8 cellular contexts compared by ENCODE assay signal in the genomic region with DNA sequence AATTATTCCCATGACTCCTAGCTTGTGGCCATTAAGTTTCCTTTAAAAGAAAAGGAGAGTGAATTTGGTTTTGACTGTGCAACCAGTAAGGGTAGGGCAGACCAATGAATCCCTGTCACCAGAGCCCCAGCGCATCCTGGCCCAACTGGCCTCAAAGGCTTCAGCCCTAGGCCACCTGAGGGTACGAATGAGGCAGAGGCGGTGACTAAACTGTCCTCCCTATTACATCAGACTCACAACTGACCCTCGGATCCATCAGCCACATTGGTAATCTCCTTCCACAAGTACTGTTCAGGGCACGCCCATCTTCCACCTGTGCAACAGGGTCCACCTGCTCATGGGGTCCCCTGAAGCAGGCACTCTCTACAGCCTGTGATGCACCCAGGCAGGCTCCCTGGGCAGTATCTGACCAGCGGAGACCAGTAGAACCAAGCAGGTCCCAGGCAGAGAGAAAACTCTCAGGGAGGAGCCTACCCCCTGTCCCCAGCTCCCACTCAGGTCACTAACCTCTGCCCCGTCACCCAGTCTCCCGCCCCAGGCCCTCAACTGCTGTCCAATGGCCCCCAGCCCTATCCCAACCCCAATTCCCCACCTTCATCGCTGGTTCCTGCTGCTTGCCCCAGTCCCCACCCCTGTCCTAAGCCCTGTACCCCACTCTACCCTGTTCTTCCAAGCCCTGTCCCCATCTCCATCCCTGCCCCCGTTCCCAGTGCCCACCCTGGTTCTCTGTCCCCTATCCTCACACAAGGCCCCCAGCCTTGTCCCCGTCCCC. TPM values are rescaled to one million over a fixed set of nuclear protein-coding genes. Genes with fewer than 3 reads are reported as not detected.
DNase-seq lines count a peak whose midpoint lies in the region; ATAC-seq and TF ChIP-seq lines count a peak whose summit lies in the region.

No MANE protein-coding gene starts in this region.

- no peaks in the 10 kb centered on the region for H4K20me1 ChIP-seq in MM.1S (ENCODE audit: insufficient read depth, low read length)

- peak overlapping the region; percentile 80 to 95 (median 88) for H3K4me3 Mint-ChIP-seq in naive B cell

- H3K4me2 ChIP-seq in MM.1S (ENCODE audit: low read depth, low read length) = peak overlapping the region; percentile 92

- H3K79me2 ChIP-seq in MM.1S (ENCODE audit: low read length) = peaks cover 36% of the 10 kb centered on the region

- H3K4me1 ChIP-seq in MM.1S (ENCODE audit: low read length) (peaks cover 7% of the 10 kb centered on the region; the same call in 1 of the 2 replicates), duodenal mucosa (ENCODE audit: control insufficient read depth in 1 of 2, insufficient read depth in 2 of 2, low read length in 2 of 2) (peaks cover 20 to 41% of the 10 kb centered on the region in 2 donors)

- peak overlapping the region in 5 of 6 donors; percentile 61 to 94 (median 82) for H3K27ac Mint-ChIP-seq in naive B cell

- H3K27me3 ChIP-seq in AG04450 (ENCODE audit: control insufficient read depth, insufficient read depth, low read length) (no peaks in the 10 kb centered on the region), MM.1S (replicated peaks; ENCODE audit: insufficient read depth, low read length) (no peaks in the 10 kb centered on the region), duodenal mucosa (ENCODE audit: control insufficient read depth in 1 of 2, insufficient read depth in 2 of 2, low read length in 2 of 2) (no peaks in the 10 kb centered on the region)

- H3F3A ChIP-seq in MM.1S (ENCODE audit: insufficient read depth, low read length) = no peaks in the 10 kb centered on the region

- POLR2A ChIA-PET in AG04450 (lab: Yijun Ruan, JAX) = no interaction called here

- H3K9ac ChIP-seq in MM.1S (ENCODE audit: low read length) (peak overlapping the region; percentile 95), duodenal mucosa (ENCODE audit: low read depth in 1 of 2, low read length in 2 of 2) (peak overlapping the region; percentile 70 to 81)

- ATAC-seq in naive B cell (ENCODE audit: low read depth in 2 of 2) (no peak), HG03135 (IDR thresholded peaks at IDR 0.05; ENCODE audit: unreplicated experiment) (no peak)

- H3K4me3 ChIP-seq in AG04450 (ENCODE audit: low read depth, low read length) = peak overlapping the region; percentile 90
- peak overlapping the region; percentile 98 for H3K4me3 ChIP-seq in MM.1S (ENCODE audit: low read length)
- peak overlapping the region; percentile 75 to 84 for H3K4me3 ChIP-seq in duodenal mucosa (ENCODE audit: low read depth in 1 of 2, low read length in 2 of 2)

- no peaks in the 10 kb centered on the region for H3K9me2 ChIP-seq in MM.1S (replicated peaks; ENCODE audit: insufficient read depth, low read length)

- H3K4me1 Mint-ChIP-seq in naive B cell = peaks cover 10 to 27% (median 21%) of the 10 kb centered on the region in 3 donors

- no peaks in the 10 kb centered on the region for H3K27me3 Mint-ChIP-seq in naive B cell

- CTCF ChIA-PET in AG04450 (lab: Charles Lee) = no interaction called here

- no peak overlapping the region for H2AFZ ChIP-seq in MM.1S (ENCODE audit: low read length)

- H3K9me3 ChIP-seq in AG04450 (ENCODE audit: control insufficient read depth, insufficient read depth, low read length) (peaks cover 23% of the 10 kb centered on the region), MM.1S (replicated peaks; ENCODE audit: insufficient read depth, low read length) (no peaks in the 10 kb centered on the region), duodenal mucosa (ENCODE audit: control insufficient read depth in 1 of 2, low read length in 2 of 2) (no peaks in the 10 kb centered on the region)

- no peaks in the 10 kb centered on the region for H3K9me3 Mint-ChIP-seq in naive B cell

- no peaks in the 10 kb centered on the region for H3K36me3 Mint-ChIP-seq in naive B cell

- H3K36me3 ChIP-seq in MM.1S (replicated peaks; ENCODE audit: insufficient read depth, low read length) = no peaks in the 10 kb centered on the region; the same call in 1 of the 2 replicates
- peaks cover 22 to 36% of the 10 kb centered on the region in 2 donors for H3K36me3 ChIP-seq in duodenal mucosa (ENCODE audit: control insufficient read depth in 1 of 2, insufficient read depth in 2 of 2, low read length in 2 of 2)

- DNase-seq in AG04450 (ENCODE audit: low read depth, low spot score) (no peak), MM.1S (no peak), naive B cell (no peak), HK-2 (ENCODE audit: unreplicated experiment) (no peak), inferior parietal cortex (ENCODE audit: extremely low spot score) (no peak), NCI-H1436 (lab: John Stamatoyannopoulos, UW) (no peak)

- no peak for TF ChIP-seq CTCF in AG04450 (IDR thresholded peaks at IDR 0.05; ENCODE audit: low read depth, low read length)
- no peak for TF ChIP-seq CTCF in MM.1S (IDR thresholded peaks at IDR 0.05; ENCODE audit: low read length)

- H3K27ac ChIP-seq in AG04450 (ENCODE audit: low read depth, low read length) (peak overlapping the region; percentile 2), MM.1S (ENCODE audit: low read length) (no peak overlapping the region), duodenal mucosa (ENCODE audit: low read depth, low read length) (peak overlapping the region; percentile 74)

RNA-seq across cellular contexts. Expression of a gene that starts 0.9 kb away (rescaled TPM):
- polyA plus RNA-seq in AG04450 (2011; rRNA removed) (445 and 453 TPM in 2 replicates), naive B cell (ENCODE audit: low read depth in 6 of 6) (100 to 1,000 TPM; 267 to 324 (median 299) TPM)
- 160 and 189 TPM in 2 replicates for polyA minus RNA-seq in AG04450 (2011; rRNA and poly(A)+ RNA removed)

RNA-seq across cellular contexts. Expression of a gene that starts 13.0 kb away (rescaled TPM):
- 0.63 and 0.86 TPM in 2 replicates for polyA plus RNA-seq in AG04450 (2011; rRNA removed)
- polyA minus RNA-seq in AG04450 (2011; rRNA and poly(A)+ RNA removed) = 0.23 and 0.30 TPM in 2 replicates
- not detected for polyA plus RNA-seq in naive B cell (ENCODE audit: low read depth in 6 of 6)

RNA-seq across cellular contexts. Expression of a gene that starts 16.0 kb away (rescaled TPM):
- polyA plus RNA-seq in AG04450 (2011; rRNA removed) = 91.6 and 116 TPM in 2 replicates
- polyA minus RNA-seq in AG04450 (2011; rRNA and poly(A)+ RNA removed) = 22.2 and 26.3 TPM in 2 replicates
- polyA plus RNA-seq in naive B cell (ENCODE audit: low read depth in 6 of 6) = 10 to 100 TPM; 48.0 to 67.7 (median 49.6) TPM

RNA-seq across cellular contexts. Expression of a gene that starts 21.1 kb away (rescaled TPM):
- 6.1 and 6.9 TPM in 2 replicates for polyA plus RNA-seq in AG04450 (2011; rRNA removed)
- polyA minus RNA-seq in AG04450 (2011; rRNA and poly(A)+ RNA removed) = 8.3 and 10.5 TPM in 2 replicates
- polyA plus RNA-seq in naive B cell (ENCODE audit: low read depth in 6 of 6) = 10 to 100 TPM; 13.2 to 29.9 (median 18.4) TPM

RNA-seq across cellular contexts. Expression of a gene that starts 22.9 kb away (rescaled TPM):
- 0.26 and 0.42 TPM in 2 replicates for polyA plus RNA-seq in AG04450 (2011; rRNA removed)
- polyA minus RNA-seq in AG04450 (2011; rRNA and poly(A)+ RNA removed) = 0.22 and 0.23 TPM in 2 replicates
- under 1 TPM in 1 of 6 donors, not detected in 5; 0.08 TPM for polyA plus RNA-seq in naive B cell (ENCODE audit: low read depth in 6 of 6)
